In the genomic region with DNA sequence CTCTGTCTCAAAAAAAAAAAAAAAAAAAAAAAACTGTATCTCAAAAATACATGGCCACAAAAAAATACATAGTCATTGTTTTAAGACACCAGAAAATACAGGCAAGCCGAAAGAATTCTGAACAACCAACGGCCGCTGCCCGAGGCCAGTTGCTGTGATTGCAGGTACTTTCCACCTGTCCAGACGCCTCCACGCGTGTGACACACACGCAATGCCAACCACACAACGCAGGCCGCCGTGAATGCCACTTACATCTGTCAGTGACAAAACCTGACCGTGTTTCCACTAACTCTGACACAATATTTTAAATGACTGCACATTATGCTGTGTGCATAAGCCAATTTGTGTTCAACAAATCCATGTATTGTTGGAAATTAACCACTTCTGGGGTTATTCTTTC, we compare ENCODE assay signal across 30 cellular contexts.
"Had no signal": no experiment of that assay in that cellular context is flagged by ENCODE, and none has a peak within 500 bp of the region (broad histone marks: within the 10 kb centered on the region; RNA-seq: fewer than 3 reads in every experiment).

No MANE protein-coding gene starts in this region.

- FAIRE-seq: endometrium, keratinocyte, TTC549 had no signal

- DNase-seq: activated CD4-positive, alpha-beta memory T cell treated with anti-CD3 and anti-CD28 coated beads for 36 hours; activated naive CD4-positive, alpha-beta T cell treated with Interleukin-2 at 50 U/mL for 16 hours; activated naive CD8-positive, alpha-beta T cell treated with anti-CD3 and anti-CD28 coated beads, Interleukin-2, amount 10 ng/mL, durations not matched to agents 7 days and 5 days; amygdala; central memory CD4-positive, alpha-beta T cell; erythroblast; foreskin melanocyte; glutamatergic neuron; hypothalamus; mammary epithelial cell; midbrain; occipital lobe; psoas muscle; right cardiac atrium; stimulated activated CD4-positive, alpha-beta T cell treated with anti-CD3 and anti-CD28 coated beads, Interleukin-15, amount 100 ng/mL, for 24 hours; stimulated activated CD4-positive, alpha-beta T cell treated with anti-CD3 and anti-CD28 coated beads, Interleukin-2, amount 100 ng/mL, for 48 hours; stomach; SW 1271; upper lobe of right lung had no signal

- H3K4me3 Mint-ChIP-seq: activated CD4-positive, alpha-beta memory T cell treated with anti-CD3 and anti-CD28 coated beads for 36 hours; activated naive CD8-positive, alpha-beta T cell treated with anti-CD3 and anti-CD28 coated beads, Interleukin-2, amount 10 ng/mL, durations not matched to agents 7 days and 5 days; activated T-helper 17 cell treated with anti-CD3 and anti-CD28 coated beads, Interleukin-2, amount 50 U/mL, for 72 hours; brain; nephron; T-helper 2 cell treated with Interferon-gamma antibody and Interleukin-4, amounts not matched to agents 5 μg/mL and 100 μg/mL, for 36 hours had no signal

- H3K4me3 ChIP-seq: coronary artery, left lung, psoas muscle, skin epidermis, stomach, thoracic aorta, upper lobe of right lung had no signal

- H3K4me1 ChIP-seq: psoas muscle had no signal

- H3K36me3 ChIP-seq: left lung, stomach, thoracic aorta, upper lobe of right lung had no signal

- ATAC-seq: activated T-helper 17 cell treated with anti-CD3 and anti-CD28 coated beads, Interleukin-2, amount 50 U/mL, for 72 hours; left lung; psoas muscle had no signal

- H3K36me3 Mint-ChIP-seq: activated CD4-positive, alpha-beta memory T cell treated with anti-CD3 and anti-CD28 coated beads for 36 hours; activated naive CD8-positive, alpha-beta T cell treated with anti-CD3 and anti-CD28 coated beads, Interleukin-2, amount 10 ng/mL, durations not matched to agents 7 days and 5 days; brain had no signal

- H3K9me3 Mint-ChIP-seq: activated CD4-positive, alpha-beta memory T cell treated with anti-CD3 and anti-CD28 coated beads for 36 hours; activated naive CD8-positive, alpha-beta T cell treated with anti-CD3 and anti-CD28 coated beads, Interleukin-2, amount 10 ng/mL, durations not matched to agents 7 days and 5 days; activated T-helper 17 cell treated with anti-CD3 and anti-CD28 coated beads, Interleukin-2, amount 50 U/mL, for 72 hours; T-helper 2 cell treated with Interferon-gamma antibody and Interleukin-4, amounts not matched to agents 5 μg/mL and 100 μg/mL, for 36 hours had no signal

- H3K27me3 ChIP-seq: left lung, upper lobe of right lung had no signal

- H3K9me3 ChIP-seq: left lung, psoas muscle, stomach, thoracic aorta, upper lobe of right lung had no signal

- H3K27ac ChIP-seq: coronary artery, left lung, psoas muscle, skin epidermis, thoracic aorta, upper lobe of right lung had no signal

- H3K27ac Mint-ChIP-seq: activated CD4-positive, alpha-beta memory T cell treated with anti-CD3 and anti-CD28 coated beads for 36 hours; activated naive CD8-positive, alpha-beta T cell treated with anti-CD3 and anti-CD28 coated beads, Interleukin-2, amount 10 ng/mL, durations not matched to agents 7 days and 5 days; activated T-helper 17 cell treated with anti-CD3 and anti-CD28 coated beads, Interleukin-2, amount 50 U/mL, for 72 hours; T-helper 2 cell treated with Interferon-gamma antibody and Interleukin-4, amounts not matched to agents 5 μg/mL and 100 μg/mL, for 36 hours had no signal
